In genomic region chr2:120438301-120439066, GRCh38 we compare ENCODE assay signal across 15 cellular contexts.
DNase-seq lines count a peak whose midpoint lies in the region; ATAC-seq, FAIRE-seq and TF ChIP-seq lines count a peak whose summit lies in the region.
"Had no signal": no experiment of that assay in that cellular context is flagged by ENCODE, and none has a peak within 500 bp of the region (broad histone marks: within the 10 kb centered on the region; RNA-seq: fewer than 3 reads in every experiment).

No MANE protein-coding gene starts in this region.

- 88% methylated on average over 11 of the region's 13 CpGs for WGBS in A549 (ENCODE audit: missing lambda C conversion rate)

- CTCF ChIA-PET in A549 (lab: Yijun Ruan, JAX), result interaction anchor here (1.3 to 2.5 kb wide), 2 partner anchors 11 to 95 kb away, joined by 5 to 9 read pairs; no protein-coding TSS in a partner anchor

- H3K9me3 ChIP-seq in A549 (no peaks in the 10 kb centered on the region), BLaER1 (peaks cover 16% of the 10 kb centered on the region), neural progenitor cell (ENCODE audit: low read depth) (no peaks in the 10 kb centered on the region)

- H3K27me3 ChIP-seq in BLaER1, result peaks cover 36% of the 10 kb centered on the region
- H3K27me3 ChIP-seq in neural progenitor cell, result peaks cover 98% of the 10 kb centered on the region

- peaks cover 15% of the 10 kb centered on the region for H3K4me1 ChIP-seq in A549
- H3K4me1 ChIP-seq in BLaER1, result peaks cover 17% of the 10 kb centered on the region
- peaks cover 31% of the 10 kb centered on the region for H3K4me1 ChIP-seq in neural progenitor cell

- H3K9ac ChIP-seq in BLaER1, result no peak overlapping the region
- no peak overlapping the region for H3K9ac ChIP-seq in neural progenitor cell
- H3K9ac ChIP-seq: GM23248 had no signal

- peak overlapping the region; percentile 17 to 32; a peak in 3 of 6 replicates for H3K27ac ChIP-seq in A549
- 0 out of 2 replicates have a peak overlapping the region, but pooled peaks have one; percentile 13 for H3K27ac ChIP-seq in BLaER1
- H3K27ac ChIP-seq in neural progenitor cell, result no peak overlapping the region
- H3K27ac ChIP-seq: GM23248, HL-60 had no signal

- no peak for TF ChIP-seq POLR2A in A549 (IDR thresholded peaks at IDR 0.05; ENCODE audit: low read length)

- POLR2A ChIA-PET in A549 (lab: Yijun Ruan, JAX), result no interaction called here

- H3K9me3 Mint-ChIP-seq in chondrocyte (ENCODE audit: low read depth) (no peaks in the 10 kb centered on the region), neural progenitor cell (no peaks in the 10 kb centered on the region), nephron progenitor cell (no peaks in the 10 kb centered on the region)
- H3K9me3 Mint-ChIP-seq: CD4-positive, CD25-positive, alpha-beta regulatory T cell had no signal

- H3K4me2 ChIP-seq in A549 (no peak overlapping the region), BLaER1 (peak overlapping the region; percentile 47; the same call in 1 of the 2 replicates), neural progenitor cell (no peak overlapping the region)

- H3K4me1 Mint-ChIP-seq in chondrocyte (ENCODE audit: low read depth) (peaks cover 16% of the 10 kb centered on the region), neural progenitor cell (peaks cover 20% of the 10 kb centered on the region), nephron progenitor cell (peaks cover 30% of the 10 kb centered on the region)

- H3K79me2 ChIP-seq in neural progenitor cell (ENCODE audit: low read depth), result no peaks in the 10 kb centered on the region

- TF ChIP-seq CTCF in A549 (IDR thresholded peaks at IDR 0.05) (no peak), chondrocyte (IDR thresholded peaks at IDR 0.05) (no peak), neural progenitor cell (IDR thresholded peaks at IDR 0.05) (no peak), nephron progenitor cell (IDR thresholded peaks at IDR 0.05) (no peak)

- ATAC-seq in A549 (no peak), GM21447 (IDR thresholded peaks at IDR 0.05; ENCODE audit: unreplicated experiment) (no peak)
- ATAC-seq: GM12878 had no signal

- no peak for TF ChIP-seq RAD21 in A549 (conservative IDR thresholded peaks at IDR 0.05 in 1 of 2, IDR thresholded peaks at IDR 0.05 in 1 of 2)

- no peaks in the 10 kb centered on the region for H3K36me3 Mint-ChIP-seq in chondrocyte (ENCODE audit: low read depth)
- no peaks in the 10 kb centered on the region for H3K36me3 Mint-ChIP-seq in neural progenitor cell
- H3K36me3 Mint-ChIP-seq in nephron progenitor cell (ENCODE audit: low read depth), result no peaks in the 10 kb centered on the region
- H3K36me3 Mint-ChIP-seq: CD4-positive, CD25-positive, alpha-beta regulatory T cell had no signal

- no peak overlapping the region for H2AFZ ChIP-seq in neural progenitor cell (replicated peaks)
- H2AFZ ChIP-seq: GM23248 had no signal

- H3K27me3 Mint-ChIP-seq in chondrocyte (ENCODE audit: low read depth), result peaks cover 38% of the 10 kb centered on the region
- peaks cover 51% of the 10 kb centered on the region for H3K27me3 Mint-ChIP-seq in neural progenitor cell (ENCODE audit: insufficient read depth, low read depth)
- H3K27me3 Mint-ChIP-seq in nephron progenitor cell (ENCODE audit: low read depth, poor library complexity), result peaks cover 95% of the 10 kb centered on the region

- H4K20me1 ChIP-seq in BLaER1 (peaks cover 6% of the 10 kb centered on the region; the same call in 1 of the 2 replicates), neural progenitor cell (ENCODE audit: low read depth) (peaks cover 23% of the 10 kb centered on the region)

- H3K36me3 ChIP-seq in BLaER1 (no peaks in the 10 kb centered on the region), neural progenitor cell (no peaks in the 10 kb centered on the region)

- TF ChIP-seq EP300 in A549 (IDR thresholded peaks at IDR 0.05), result no peak

- no peak overlapping the region for H3K4me3 ChIP-seq in A549
- H3K4me3 ChIP-seq in BLaER1, result no peak overlapping the region
- no peak overlapping the region for H3K4me3 ChIP-seq in neural progenitor cell
- H3K4me3 ChIP-seq: GM12878, GM23248 had no signal

- no peak overlapping the region for H3K4me3 Mint-ChIP-seq in chondrocyte (ENCODE audit: unreplicated experiment)
- H3K4me3 Mint-ChIP-seq in neural progenitor cell, result no peak overlapping the region
- H3K4me3 Mint-ChIP-seq in nephron progenitor cell, result no peak overlapping the region
- H3K4me3 Mint-ChIP-seq: CD4-positive, CD25-positive, alpha-beta regulatory T cell had no signal

- H3K27ac Mint-ChIP-seq in chondrocyte (ENCODE audit: unreplicated experiment) (peak overlapping the region; percentile 32), neural progenitor cell (peak overlapping the region; percentile 24), nephron progenitor cell (no peak overlapping the region)
- H3K27ac Mint-ChIP-seq: CD4-positive, CD25-positive, alpha-beta regulatory T cell had no signal

- FAIRE-seq in A549 (lab: Jason Lieb, UNC), result no peak
- FAIRE-seq: GM12878, GM18507, H54 had no signal

- peaks cover 17% of the 10 kb centered on the region for H3F3A ChIP-seq in neural progenitor cell (ENCODE audit: low read depth)

- DNase-seq in A549 (ENCODE audit: low read depth in 1 of 2, low spot score in 1 of 2) (no peak), chondrocyte (ENCODE audit: low spot score) (no peak), neural progenitor cell (ENCODE audit: low spot score) (no peak), MV-4-11 (lab: John Stamatoyannopoulos, UW) (no peak), nephron progenitor cell (no peak), midbrain (lab: John Stamatoyannopoulos, UW) (no peak)
- DNase-seq: CD4-positive, CD25-positive, alpha-beta regulatory T cell; DMS79 had no signal

TF ChIP-seq in A549, 52 proteins besides CTCF, POLR2A, EP300 and RAD21:
- TF ChIP-seq CBX8 (IDR thresholded peaks at IDR 0.05) (no peak), NFE2L2 (conservative IDR thresholded peaks at IDR 0.05; ENCODE audit: low read length) (no peak), TP53 (CRISPR knock-in tag; IDR thresholded peaks at IDR 0.05) (no peak), CEBPB (IDR thresholded peaks at IDR 0.05) (no peak), NR3C1 (IDR thresholded peaks at IDR 0.05) (no peak), SREBF2 (IDR thresholded peaks at IDR 0.05) (no peak), HMGXB4 (CRISPR knock-in tag; IDR thresholded peaks at IDR 0.05; ENCODE audit: borderline replicate concordance) (no peak), HOXB13 (CRISPR knock-in tag; IDR thresholded peaks at IDR 0.05; ENCODE audit: low read depth) (no peak)
